In the genomic region with DNA sequence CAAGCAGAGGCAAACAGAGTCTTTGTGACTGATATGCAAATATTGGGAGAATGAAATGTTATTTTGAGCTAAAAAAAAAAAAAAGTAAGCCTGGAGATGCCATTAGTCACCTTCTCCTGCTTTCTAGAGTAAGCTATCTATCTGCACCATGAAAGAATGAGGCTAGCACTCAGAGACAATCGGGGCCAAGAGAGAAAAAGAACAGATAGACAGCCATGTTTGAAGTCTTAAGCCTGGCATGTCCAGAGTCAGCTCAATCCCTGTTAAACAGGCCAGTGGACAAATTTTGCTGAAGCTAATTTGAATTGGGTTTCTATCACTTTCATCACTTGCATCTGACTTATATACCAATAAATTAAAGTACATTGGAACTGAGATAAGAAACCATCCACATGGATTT, we compare ENCODE assay signal across 1 cellular context.
TF ChIP-seq lines count a peak whose summit lies in the region.

No MANE protein-coding gene starts in this region.

TF ChIP-seq in K562, 482 proteins besides CTCF, POLR2A, EP300 and RAD21:
- no peak for TF ChIP-seq PYGO2 (tag; IDR thresholded peaks at IDR 0.05)
- no peak for TF ChIP-seq SNRNP70 (optimal IDR thresholded peaks at IDR 0.05; ENCODE audit: low read depth, low read length)
- no peak for TF ChIP-seq HSF4 (CRISPR knock-in tag; IDR thresholded peaks at IDR 0.05; ENCODE audit: borderline replicate concordance)
- no peak for TF ChIP-seq ZNF707 (CRISPR knock-in tag; conservative IDR thresholded peaks at IDR 0.05)
- no peak for TF ChIP-seq ZNF699 (CRISPR knock-in tag; IDR thresholded peaks at IDR 0.05; ENCODE audit: insufficient replicate concordance)
- TF ChIP-seq, protein P1, sequence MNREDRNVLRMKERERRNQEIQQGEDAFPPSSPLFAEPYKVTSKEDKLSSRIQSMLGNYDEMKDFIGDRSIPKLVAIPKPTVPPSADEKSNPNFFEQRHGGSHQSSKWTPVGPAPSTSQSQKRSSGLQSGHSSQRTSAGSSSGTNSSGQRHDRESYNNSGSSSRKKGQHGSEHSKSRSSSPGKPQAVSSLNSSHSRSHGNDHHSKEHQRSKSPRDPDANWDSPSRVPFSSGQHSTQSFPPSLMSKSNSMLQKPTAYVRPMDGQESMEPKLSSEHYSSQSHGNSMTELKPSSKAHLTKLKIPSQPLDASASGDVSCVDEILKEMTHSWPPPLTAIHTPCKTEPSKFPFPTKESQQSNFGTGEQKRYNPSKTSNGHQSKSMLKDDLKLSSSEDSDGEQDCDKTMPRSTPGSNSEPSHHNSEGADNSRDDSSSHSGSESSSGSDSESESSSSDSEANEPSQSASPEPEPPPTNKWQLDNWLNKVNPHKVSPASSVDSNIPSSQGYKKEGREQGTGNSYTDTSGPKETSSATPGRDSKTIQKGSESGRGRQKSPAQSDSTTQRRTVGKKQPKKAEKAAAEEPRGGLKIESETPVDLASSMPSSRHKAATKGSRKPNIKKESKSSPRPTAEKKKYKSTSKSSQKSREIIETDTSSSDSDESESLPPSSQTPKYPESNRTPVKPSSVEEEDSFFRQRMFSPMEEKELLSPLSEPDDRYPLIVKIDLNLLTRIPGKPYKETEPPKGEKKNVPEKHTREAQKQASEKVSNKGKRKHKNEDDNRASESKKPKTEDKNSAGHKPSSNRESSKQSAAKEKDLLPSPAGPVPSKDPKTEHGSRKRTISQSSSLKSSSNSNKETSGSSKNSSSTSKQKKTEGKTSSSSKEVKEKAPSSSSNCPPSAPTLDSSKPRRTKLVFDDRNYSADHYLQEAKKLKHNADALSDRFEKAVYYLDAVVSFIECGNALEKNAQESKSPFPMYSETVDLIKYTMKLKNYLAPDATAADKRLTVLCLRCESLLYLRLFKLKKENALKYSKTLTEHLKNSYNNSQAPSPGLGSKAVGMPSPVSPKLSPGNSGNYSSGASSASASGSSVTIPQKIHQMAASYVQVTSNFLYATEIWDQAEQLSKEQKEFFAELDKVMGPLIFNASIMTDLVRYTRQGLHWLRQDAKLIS (CRISPR knock-in tag; IDR thresholded peaks at IDR 0.05): no peak
- no peak for TF ChIP-seq THRA (IDR thresholded peaks at IDR 0.05)
- no peak for TF ChIP-seq POLR2B (IDR thresholded peaks at IDR 0.05; ENCODE audit: low read depth, partially characterized antibody)
- TF ChIP-seq CHAMP1 (IDR thresholded peaks at IDR 0.05): no peak
